8 cellular contexts compared by ENCODE assay signal in genomic region chr22:17779286-17780115, GRCh38. TPM values are rescaled to one million over a fixed set of nuclear protein-coding genes. Genes with fewer than 3 reads are reported as not detected.
DNase-seq lines count a peak whose midpoint lies in the region; ATAC-seq, FAIRE-seq and TF ChIP-seq lines count a peak whose summit lies in the region.
"Had no signal": no experiment of that assay in that cellular context is flagged by ENCODE, and none has a peak within 500 bp of the region (broad histone marks: within the 10 kb centered on the region; RNA-seq: fewer than 3 reads in every experiment).

No MANE protein-coding gene starts in this region.

- DNase-seq in GM12892 (ENCODE audit: insufficient read length) (peak; percentile 68), NCI-H1436 (lab: John Stamatoyannopoulos, UW) (peak; percentile 70), kidney (peak; percentile 60), DMS53 (lab: John Stamatoyannopoulos, UW) (no peak), GM03348 (ENCODE audit: low spot score) (no peak), NCI-H226 (no peak)
- DNase-seq: activated CD4-positive, alpha-beta T cell treated with anti-CD3 and anti-CD28 coated beads, Interleukin-2, amount 50 U/mL, for 1 hour had no signal

- no peaks in the 10 kb centered on the region for H3K9me3 ChIP-seq in kidney (ENCODE audit: control insufficient read depth in 1 of 2, low read length in 2 of 2)

- FAIRE-seq in GM12892 (lab: Jason Lieb, UNC) (peak; percentile 93), kidney (lab: Jason Lieb, UNC) (no peak)

- no peak overlapping the region for H3K4me3 ChIP-seq in kidney (ENCODE audit: low read length in 2 of 2)

- TF ChIP-seq POLR2A in GM12892 (IDR thresholded peaks at IDR 0.05; ENCODE audit: low read depth, low read length): no peak; the same call in none of the 2 replicates

- no peak for TF ChIP-seq CTCF in kidney (IDR thresholded peaks at IDR 0.05; ENCODE audit: borderline replicate concordance, extremely low read depth, insufficient read depth)

- ATAC-seq in GM19452 (IDR thresholded peaks at IDR 0.05; ENCODE audit: unreplicated experiment): peak; percentile 42

- H3K27ac ChIP-seq in kidney (ENCODE audit: low read depth in 2 of 2, low read length in 2 of 2): no peak overlapping the region

- no peak overlapping the region for H3K9ac ChIP-seq in kidney (ENCODE audit: low read length in 2 of 2)

- intact Hi-C loops in kidney (cut with DNase I): no loop called here

- no peaks in the 10 kb centered on the region for H3K4me1 ChIP-seq in kidney (ENCODE audit: control insufficient read depth in 1 of 2, insufficient read depth in 1 of 2, low read depth in 1 of 2, low read length in 2 of 2)

- no peaks in the 10 kb centered on the region for H3K36me3 ChIP-seq in kidney (ENCODE audit: control insufficient read depth in 1 of 2, insufficient read depth in 2 of 2, low read length in 2 of 2)

RNA-seq across cellular contexts. Expression of gene BID, which starts 5.2 kb away (rescaled TPM):
- 93.1 TPM for polyA plus RNA-seq in GM12892 (2012; ENCODE audit: missing spikeins)
- 12.5 TPM for total RNA-seq in kidney
- polyA plus RNA-seq in kidney (ENCODE audit: insufficient read depth, low read depth, low replicate concordance): 10.6 TPM

Comparison
In these comparisons a context has a peak if more than half of its experiments do, and no peak if none do; other contexts are left out.
1. DNase-seq: peak in GM12892 (single experiment), NCI-H1436 (single experiment) and kidney (single experiment); none in DMS53 (single experiment), GM03348 (single experiment) and NCI-H226 (single experiment).